15 cellular contexts compared by ENCODE assay signal in genomic region chr6:10355115-10355702, GRCh38. TPM values are rescaled to one million over a fixed set of nuclear protein-coding genes. Genes with fewer than 3 reads are reported as not detected.
DNase-seq lines count a peak whose midpoint lies in the region; ATAC-seq and TF ChIP-seq lines count a peak whose summit lies in the region.
"Had no signal": no experiment of that assay in that cellular context is flagged by ENCODE, and none has a peak within 500 bp of the region (broad histone marks: within the 10 kb centered on the region; RNA-seq: fewer than 3 reads in every experiment).

No MANE protein-coding gene starts in this region.

- H3K9me3 ChIP-seq in CD4-positive, alpha-beta memory T cell (ENCODE audit: control insufficient read depth in 1 of 2, low read length in 2 of 2), result no peaks in the 10 kb centered on the region
- H3K9me3 ChIP-seq: upper lobe of right lung had no signal

- no peak overlapping the region for H3K27ac Mint-ChIP-seq in chondrocyte (ENCODE audit: unreplicated experiment)
- no peak overlapping the region for H3K27ac Mint-ChIP-seq in CD4-positive, alpha-beta memory T cell
- H3K27ac Mint-ChIP-seq: brain had no signal

- H3K27me3 ChIP-seq in brain microvascular endothelial cell (replicated peaks), result no peaks in the 10 kb centered on the region
- no peaks in the 10 kb centered on the region for H3K27me3 ChIP-seq in CD4-positive, alpha-beta memory T cell (ENCODE audit: insufficient read depth, low read length)
- H3K27me3 ChIP-seq: sigmoid colon, upper lobe of right lung had no signal

- H3K4me1 ChIP-seq in CD4-positive, alpha-beta memory T cell (ENCODE audit: insufficient read depth, low read length), result no peaks in the 10 kb centered on the region
- H3K4me1 ChIP-seq: sigmoid colon, upper lobe of right lung had no signal

- peak; percentile 80 for ATAC-seq in GM18870 (IDR thresholded peaks at IDR 0.05; ENCODE audit: unreplicated experiment)
- peak; percentile 41 for ATAC-seq in HG03060 (IDR thresholded peaks at IDR 0.05; ENCODE audit: low read depth, unreplicated experiment)
- ATAC-seq in HG03108 (IDR thresholded peaks at IDR 0.05; ENCODE audit: unreplicated experiment), result no peak
- ATAC-seq: upper lobe of right lung had no signal

- H3K4me3 ChIP-seq in brain microvascular endothelial cell (ENCODE audit: low read depth, low read length), result no peak overlapping the region
- H3K4me3 ChIP-seq in CD4-positive, alpha-beta memory T cell (ENCODE audit: low read length in 2 of 2), result no peak overlapping the region
- H3K4me3 ChIP-seq: sigmoid colon, upper lobe of right lung had no signal

- DNase-seq in Caki2 (ENCODE audit: low read depth) (peak; percentile 91), brain microvascular endothelial cell (peak; percentile 1), OCI-M2 (lab: John Stamatoyannopoulos, UW; ENCODE audit: unreplicated experiment) (no peak), chondrocyte (ENCODE audit: low spot score) (no peak)
- no peak for DNase-seq in CD4-positive, alpha-beta memory T cell
- DNase-seq: activated T-cell treated with anti-CD3 and anti-CD28 coated beads, Interleukin-2, amount 50 U/mL, for 48 hours; AML-193; erythroblast; NCI-H2171 treated with DMSO at 0.1 percent for 48 hours; sigmoid colon; upper lobe of right lung had no signal

- H3K36me3 ChIP-seq in brain microvascular endothelial cell (replicated peaks), result no peaks in the 10 kb centered on the region
- no peaks in the 10 kb centered on the region for H3K36me3 ChIP-seq in CD4-positive, alpha-beta memory T cell (ENCODE audit: insufficient read depth, low read length)
- H3K36me3 ChIP-seq: sigmoid colon, upper lobe of right lung had no signal

- peaks cover 7% of the 10 kb centered on the region for H3K4me1 Mint-ChIP-seq in chondrocyte (ENCODE audit: low read depth)
- no peaks in the 10 kb centered on the region for H3K4me1 Mint-ChIP-seq in CD4-positive, alpha-beta memory T cell
- H3K4me1 Mint-ChIP-seq: brain had no signal

- TF ChIP-seq CTCF in brain microvascular endothelial cell (IDR thresholded peaks at IDR 0.05; ENCODE audit: low read depth, low read length, missing control alignments), result no peak
- TF ChIP-seq CTCF in chondrocyte (IDR thresholded peaks at IDR 0.05), result no peak

- POLR2A ChIA-PET in CD4-positive, alpha-beta memory T cell (lab: Charles Lee; ENCODE audit: partially characterized antibody), result no interaction called here

- no peak overlapping the region for H3K27ac ChIP-seq in brain microvascular endothelial cell
- H3K27ac ChIP-seq in CD4-positive, alpha-beta memory T cell (ENCODE audit: low read depth, low read length), result no peak overlapping the region
- H3K27ac ChIP-seq: sigmoid colon, upper lobe of right lung had no signal

- H3K9me3 Mint-ChIP-seq in chondrocyte (ENCODE audit: low read depth), result peaks cover 4% of the 10 kb centered on the region
- peaks cover 0 to 3% (median 0%) of the 10 kb centered on the region in 8 donors for H3K9me3 Mint-ChIP-seq in CD4-positive, alpha-beta memory T cell

- no peaks in the 10 kb centered on the region for H3K27me3 Mint-ChIP-seq in chondrocyte (ENCODE audit: low read depth)
- H3K27me3 Mint-ChIP-seq in CD4-positive, alpha-beta memory T cell, result peaks cover 6 to 17% of the 10 kb centered on the region in 2 donors

- in situ Hi-C loops in Caki2 (cut with HindIII; ENCODE audit: low pct_unique_long_range_greater_than_20kb, low sequenced_read_pairs), result no loop called here
- in situ Hi-C loops in brain microvascular endothelial cell (cut with HindIII; ENCODE audit: low pct_ligation_motif_present, low sequenced_read_pairs), result no loop called here

- H3K36me3 Mint-ChIP-seq in chondrocyte (ENCODE audit: low read depth), result no peaks in the 10 kb centered on the region
- no peaks in the 10 kb centered on the region for H3K36me3 Mint-ChIP-seq in CD4-positive, alpha-beta memory T cell
- H3K36me3 Mint-ChIP-seq: brain had no signal

- CTCF ChIA-PET in CD4-positive, alpha-beta memory T cell (lab: Charles Lee; ENCODE audit: partially characterized antibody), result no interaction called here

- no peak overlapping the region for H3K4me3 Mint-ChIP-seq in chondrocyte (ENCODE audit: unreplicated experiment)
- H3K4me3 Mint-ChIP-seq in CD4-positive, alpha-beta memory T cell, result no peak overlapping the region
- H3K4me3 Mint-ChIP-seq: brain had no signal

- intact Hi-C loops in CD4-positive, alpha-beta memory T cell (cut with micrococcal nuclease), result no loop called here

RNA-seq across cellular contexts. Expression of gene TFAP2A, which starts 59.7 kb away (rescaled TPM):
- total RNA-seq in Caki2 (2014; rRNA removed; shearing (Covaris generic); ENCODE audit: low replicate concordance), result 2.1 and 4.2 TPM in 2 replicates
- 0.74 to 26.6 TPM (median 1.4 TPM) in 3 replicates for total RNA-seq in chondrocyte
- not detected for total RNA-seq in CD4-positive, alpha-beta memory T cell
- not detected for polyA plus RNA-seq in CD4-positive, alpha-beta memory T cell

Comparison
In these comparisons a context has a peak if more than half of its experiments do, and no peak if none do; other contexts are left out.
1. DNase-seq: peak in Caki2 (single experiment) and brain microvascular endothelial cell (single experiment); none in OCI-M2 (single experiment), chondrocyte (single experiment) and CD4-positive, alpha-beta memory T cell (0 of 5).